24 cellular contexts compared by ENCODE assay signal in genomic region chr19:6440905-6441304, GRCh38. TPM values are rescaled to one million over a fixed set of nuclear protein-coding genes. Genes with fewer than 3 reads are reported as not detected.
"Had no signal": no experiment of that assay in that cellular context is flagged by ENCODE, and none has a peak within 500 bp of the region (broad histone marks: within the 10 kb centered on the region; RNA-seq: fewer than 3 reads in every experiment).

No MANE protein-coding gene starts in this region.

- DNase-seq: Kasumi-1, MM.1S, NCI-H1092 treated with DMSO at 0.1 percent for 48 hours, NCI-H1436, NCI-H187, NCI-H2029, NCI-H2081 treated with DMSO at 0.1 percent for 48 hours, NCI-H2171, NCI-H226, NCI-H446, NCI-H510A, NCI-H524 treated with DMSO at 0.1 percent for 48 hours, NCI-H69, NCI-H774, Right ventricle myocardium superior, RPMI8226, SIG-M5 had no signal

- H3K4me3 Mint-ChIP-seq: IgD-negative memory B cell had no signal

- ATAC-seq: K562 had no signal

- H3K4me3 ChIP-seq: K562, SJSA1, SK-N-MC had no signal

- H3K27me3 ChIP-seq: SJSA1 had no signal

- H3K27me3 Mint-ChIP-seq: IgD-negative memory B cell had no signal

- H3K27ac ChIP-seq: HL-60, KMS-11, SJSA1, SK-N-MC had no signal

- H3K4me2 ChIP-seq: KMS-11 had no signal

- H3K9me3 ChIP-seq: SJSA1 had no signal

- H3K36me3 ChIP-seq: SJSA1 had no signal

- H3K27ac Mint-ChIP-seq: IgD-negative memory B cell had no signal

- H3K4me1 ChIP-seq: SJSA1 had no signal

- H3K9ac ChIP-seq: KMS-11 had no signal

RNA-seq across cellular contexts. Expression of gene SLC25A41, which starts 7.3 kb away (rescaled TPM):
- total RNA-seq: M059J, Right ventricle myocardium superior, SJSA1 had no signal

RNA-seq across cellular contexts. Expression of gene CRB3, which starts 23.2 kb away (rescaled TPM):
- total RNA-seq: Right ventricle myocardium superior, SJSA1 had no signal

RNA-seq across cellular contexts. Expression of gene DENND1C, which starts 40.7 kb away (rescaled TPM):
- total RNA-seq: M059J, SJSA1 had no signal
